ENCODE assay signal across 9 cellular contexts in genomic region chr22:37953062-37953436, GRCh38. TPM values are rescaled to one million over a fixed set of nuclear protein-coding genes. Genes with fewer than 3 reads are reported as not detected.
A peak's percentile ranks its signal among the peaks of the same experiment; 100 is the strongest.
DNase-seq lines count a peak whose midpoint lies in the region; ATAC-seq and TF ChIP-seq lines count a peak whose summit lies in the region.
"Had no signal": no experiment of that assay in that cellular context is flagged by ENCODE, and none has a peak within 500 bp of the region (broad histone marks: within the 10 kb centered on the region; RNA-seq: fewer than 3 reads in every experiment).

No MANE protein-coding gene starts in this region.

- TF ChIP-seq POLR2A in body of pancreas (IDR thresholded peaks at IDR 0.05): no peak
- no peak for TF ChIP-seq POLR2A in tibial nerve (IDR thresholded peaks at IDR 0.05)

- TF ChIP-seq RAD21 in liver (IDR thresholded peaks at IDR 0.05): no peak

- WGBS in body of pancreas, 2 donors: 0% methylated on average over 6 to 13 of the region's 13 CpGs
- under 1% methylated on average over 13 of the region's 13 CpGs for WGBS in liver
- 0 to 1% methylated on average over 13 of the region's 13 CpGs for WGBS in tibial nerve, 2 donors

- H3K4me1 ChIP-seq in body of pancreas: peaks cover 18% of the 10 kb centered on the region
- H3K4me1 ChIP-seq in liver (ENCODE audit: control insufficient read depth in 4 of 4, insufficient read depth in 4 of 4, low read length in 3 of 4): peaks cover 5 to 44% (median 33%) of the 10 kb centered on the region in 4 donors
- H3K4me1 ChIP-seq in tibial nerve: peaks cover 0 to 47% (median 14%) of the 10 kb centered on the region in 4 donors

- no peak for TF ChIP-seq EP300 in tibial nerve (IDR thresholded peaks at IDR 0.05)

- intact Hi-C loops in body of pancreas (cut with DNase I): no loop called here

- no peaks in the 10 kb centered on the region for H3K9me3 ChIP-seq in body of pancreas
- H3K9me3 ChIP-seq in liver (ENCODE audit: control insufficient read depth in 4 of 4, low read length in 3 of 4): no peaks in the 10 kb centered on the region
- H3K9me3 ChIP-seq in tibial nerve: no peaks in the 10 kb centered on the region

- no peaks in the 10 kb centered on the region for H3K27me3 ChIP-seq in body of pancreas
- no peaks in the 10 kb centered on the region for H3K27me3 ChIP-seq in liver (ENCODE audit: control insufficient read depth in 4 of 4, insufficient read depth in 4 of 4, low read length in 3 of 4)
- no peaks in the 10 kb centered on the region for H3K27me3 ChIP-seq in tibial nerve

- TF ChIP-seq CTCF in body of pancreas (IDR thresholded peaks at IDR 0.05): no peak
- TF ChIP-seq CTCF in liver (IDR thresholded peaks at IDR 0.05; ENCODE audit: low read depth, low read length, missing input control): no peak
- no peak for TF ChIP-seq CTCF in tibial nerve (IDR thresholded peaks at IDR 0.05)

- H3K36me3 ChIP-seq in body of pancreas (replicated peaks in 1 of 2; ENCODE audit: insufficient read depth in 1 of 2, low read depth in 2 of 2) (peaks cover 0 to 9% of the 10 kb centered on the region in 2 donors), liver (ENCODE audit: control insufficient read depth in 4 of 4, insufficient read depth in 3 of 4, low read depth in 1 of 4, low read length in 3 of 4) (peaks cover 0 to 15% (median 3%) of the 10 kb centered on the region in 4 donors), tibial nerve (peaks cover 0 to 25% (median 7%) of the 10 kb centered on the region in 3 donors)

- ATAC-seq in GM18873 (IDR thresholded peaks at IDR 0.05; ENCODE audit: low FRiP score, unreplicated experiment) (peak; percentile 29), HG03432 (IDR thresholded peaks at IDR 0.05; ENCODE audit: unreplicated experiment) (peak; percentile 3), body of pancreas (peak; percentile 41)

- H3K9ac ChIP-seq in liver (ENCODE audit: low read depth in 1 of 2, low read length in 2 of 2): peak overlapping the region; percentile 7 to 9

- peak overlapping the region in 3 of 4 donors; percentile 58 to 75 (median 71) for H3K27ac ChIP-seq in body of pancreas
- no peak overlapping the region for H3K27ac ChIP-seq in liver (ENCODE audit: low read depth in 1 of 2, low read length in 2 of 2)
- peak overlapping the region in 2 of 4 donors; percentile 36 to 87 for H3K27ac ChIP-seq in tibial nerve

- H3K4me3 ChIP-seq in body of pancreas: peak overlapping the region; percentile 69 to 94
- H3K4me3 ChIP-seq in liver (ENCODE audit: low read depth in 1 of 3, low read length in 3 of 3): peak overlapping the region; percentile 72 to 88 (median 78)
- peak overlapping the region; percentile 60 to 92 (median 71) for H3K4me3 ChIP-seq in tibial nerve

- DNase-seq in body of pancreas (peak in 3 of 4 donors; percentile 12 to 23 (median 22)), tibial nerve (ENCODE audit: low spot score in 2 of 2) (peak in 1 of 2 donors; percentile 22), DMS79 treated with DMSO at 0.1 percent for 48 hours (lab: John Stamatoyannopoulos, UW) (no peak), D341Med (ENCODE audit: low spot score) (no peak)
- DNase-seq in activated effector memory CD4-positive, alpha-beta T cell treated with anti-CD3 and anti-CD28 coated beads, Interleukin-2, amount 50 U/mL, for 16 hours: no peak

TF ChIP-seq in liver, 16 proteins besides CTCF, POLR2A, EP300 and RAD21:
- TF ChIP-seq RXRA (IDR thresholded peaks at IDR 0.05) (peak in 1 of 2 donors; percentile 15), MAX (IDR thresholded peaks at IDR 0.05) (no peak), HNF4G (IDR thresholded peaks at IDR 0.05) (no peak)
TF ChIP-seq in liver: peak in this region for 1.

RNA-seq across cellular contexts. Expression of gene C22orf23, which starts 0.4 kb away (rescaled TPM):
- total RNA-seq in body of pancreas: not detected
- total RNA-seq in liver: not detected
- under 1 TPM in 1 of 2 donors, not detected in 1; 0.02 TPM for polyA plus RNA-seq in liver
- total RNA-seq in tibial nerve: under 1 TPM in 1 of 4 donors, not detected in 3; 0.21 TPM

RNA-seq across cellular contexts. Expression of gene POLR2F, which starts 0.5 kb away (rescaled TPM):
- 100 to 1,000 TPM in 1 of 2 donors, 10 to 100 TPM in 1; 43.8 to 119 TPM for total RNA-seq in body of pancreas
- 10 to 100 TPM; 21.4 to 27.9 TPM for total RNA-seq in liver
- polyA plus RNA-seq in liver: 100 to 1,000 TPM in 1 of 2 donors, 10 to 100 TPM in 1; 84.7 to 152 TPM
- total RNA-seq in tibial nerve: 100 to 1,000 TPM in 3 of 4 donors, 10 to 100 TPM in 1; 54.7 to 181 (median 120) TPM

RNA-seq across cellular contexts. Expression of gene SOX10, which starts 31.3 kb away (rescaled TPM):
- total RNA-seq in body of pancreas: under 1 TPM in 1 of 2 donors, not detected in 1; 0.66 TPM
- under 1 TPM; 0.05 to 0.08 TPM for total RNA-seq in liver
- polyA plus RNA-seq in liver: under 1 TPM; 0.06 to 0.29 TPM
- total RNA-seq in tibial nerve: 10 to 100 TPM; 59.9 to 94.0 (median 84.2) TPM
- total RNA-seq: activated CD8-positive, alpha-beta memory T cell treated with anti-CD3 and anti-CD28 coated beads for 36 hours had no signal

RNA-seq across cellular contexts. Expression of gene MICALL1, which starts 47.0 kb away (rescaled TPM):
- total RNA-seq in body of pancreas (10 to 100 TPM; 19.2 to 34.9 TPM), liver (1 to 10 TPM; 2.7 to 9.3 TPM), tibial nerve (10 to 100 TPM; 10.7 to 34.5 (median 20.4) TPM)
- polyA plus RNA-seq in liver: 1 to 10 TPM; 2.0 to 5.5 TPM

Comparison
In these comparisons a context has a peak if more than half of its experiments do, and no peak if none do; other contexts are left out.
1. DNase-seq: peak in body of pancreas (3 of 4); none in DMS79 treated with DMSO at 0.1 percent for 48 hours (single experiment), D341Med (single experiment) and activated effector memory CD4-positive, alpha-beta T cell treated with anti-CD3 and anti-CD28 coated beads, Interleukin-2, amount 50 U/mL, for 16 hours (single experiment).
2. H3K27ac ChIP-seq: peak in body of pancreas (3 of 4); none in liver (0 of 2).
3. RNA of gene SOX10, which starts 31.3 kb away (total RNA-seq): 59.9 to 94.0 TPM in tibial nerve; 0.66 TPM in body of pancreas and 0.05 to 0.08 TPM in liver; every median in the first group is over 10 times any median in the second.
4. Peak in every context shown above with its lines, with median percentiles within 50 percentile points of each other: ATAC-seq and H3K4me3 ChIP-seq.